ENCODE assay signal across 8 cellular contexts in genomic region chr6:7505196-7505699, GRCh38. TPM values are rescaled to one million over a fixed set of nuclear protein-coding genes. Genes with fewer than 3 reads are reported as not detected.
DNase-seq lines count a peak whose midpoint lies in the region; ATAC-seq and TF ChIP-seq lines count a peak whose summit lies in the region.

No MANE protein-coding gene starts in this region.

- no peaks in the 10 kb centered on the region for H3K4me1 Mint-ChIP-seq in activated CD8-positive, alpha-beta T cell treated with anti-CD3 and anti-CD28 coated beads for 36 hours (ENCODE audit: low read depth)
- no peaks in the 10 kb centered on the region for H3K4me1 Mint-ChIP-seq in activated CD8-positive, alpha-beta T cell treated with anti-CD3 and anti-CD28 coated beads, Interleukin-2, amount 10 ng/mL, durations not matched to agents 7 days and 5 days (ENCODE audit: low read depth)
- H3K4me1 Mint-ChIP-seq in activated CD4-positive, alpha-beta T cell treated with anti-CD3 and anti-CD28 coated beads, Interleukin-2, amount 10 ng/mL, durations not matched to agents 7 days and 5 days, result peaks cover 3% of the 10 kb centered on the region

- H3K27me3 Mint-ChIP-seq in activated CD8-positive, alpha-beta T cell treated with anti-CD3 and anti-CD28 coated beads for 36 hours, result no peaks in the 10 kb centered on the region
- no peaks in the 10 kb centered on the region for H3K27me3 Mint-ChIP-seq in activated CD8-positive, alpha-beta T cell treated with anti-CD3 and anti-CD28 coated beads, Interleukin-2, amount 10 ng/mL, durations not matched to agents 7 days and 5 days (ENCODE audit: low read depth)
- peaks cover 3% of the 10 kb centered on the region for H3K27me3 Mint-ChIP-seq in activated CD4-positive, alpha-beta T cell treated with anti-CD3 and anti-CD28 coated beads, Interleukin-2, amount 10 ng/mL, durations not matched to agents 7 days and 5 days

- ATAC-seq in activated CD8-positive, alpha-beta T cell treated with anti-CD3 and anti-CD28 coated beads for 36 hours, result peak; percentile 56
- no peak for ATAC-seq in activated CD8-positive, alpha-beta T cell treated with anti-CD3 and anti-CD28 coated beads, Interleukin-2, amount 10 ng/mL, durations not matched to agents 7 days and 5 days
- no peak for ATAC-seq in GM21825 (IDR thresholded peaks at IDR 0.05; ENCODE audit: unreplicated experiment)
- no peak for ATAC-seq in GM19324 (IDR thresholded peaks at IDR 0.05; ENCODE audit: low FRiP score, unreplicated experiment)

- no peak overlapping the region for H3K23ac ChIP-seq in mesenchymal stem cell (ENCODE audit: low read length in 2 of 2)

- no peaks in the 10 kb centered on the region for H3K27me3 ChIP-seq in mammary epithelial cell (ENCODE audit: insufficient read depth, low read length)
- peaks cover 0 to 14% of the 10 kb centered on the region in 2 experiments for H3K27me3 ChIP-seq in mesenchymal stem cell (ENCODE audit: control insufficient read depth in 1 of 2, insufficient read depth in 1 of 2, low read length in 2 of 2)

- peak overlapping the region; percentile 75 for H3K4me2 ChIP-seq in mammary epithelial cell (ENCODE audit: insufficient read depth, low read depth, low read length)
- no peak overlapping the region for H3K4me2 ChIP-seq in mesenchymal stem cell (ENCODE audit: low read length, poor library complexity, severe bottlenecking)

- no peak overlapping the region for H2AK5ac ChIP-seq in mesenchymal stem cell (ENCODE audit: low read length, severe bottlenecking)

- no peaks in the 10 kb centered on the region for H3K79me1 ChIP-seq in mesenchymal stem cell (replicated peaks; ENCODE audit: low read length, poor library complexity, severe bottlenecking)

- no peak overlapping the region for H2BK15ac ChIP-seq in mesenchymal stem cell (ENCODE audit: low read depth, poor library complexity, severe bottlenecking)

- DNase-seq in activated CD8-positive, alpha-beta T cell treated with anti-CD3 and anti-CD28 coated beads for 36 hours, result peak; percentile 19
- no peak for DNase-seq in activated CD8-positive, alpha-beta T cell treated with anti-CD3 and anti-CD28 coated beads, Interleukin-2, amount 10 ng/mL, durations not matched to agents 7 days and 5 days
- peak; percentile 55 for DNase-seq in NCI-H2196 treated with DMSO at 0.1 percent for 48 hours (lab: John Stamatoyannopoulos, UW; ENCODE audit: unreplicated experiment)
- DNase-seq in mammary epithelial cell, result peak; percentile 100
- peak; percentile 66 for DNase-seq in mesenchymal stem cell
- DNase-seq in activated CD4-positive, alpha-beta T cell treated with anti-CD3 and anti-CD28 coated beads, Interleukin-2, amount 10 ng/mL, durations not matched to agents 7 days and 5 days, result no peak

- dilution Hi-C loops in mammary epithelial cell (cut with HindIII; ENCODE audit: low sequenced_read_pairs), result no loop called here

- H4K91ac ChIP-seq in mesenchymal stem cell (ENCODE audit: low read length), result no peak overlapping the region

- no peaks in the 10 kb centered on the region for H3K36me3 Mint-ChIP-seq in activated CD8-positive, alpha-beta T cell treated with anti-CD3 and anti-CD28 coated beads for 36 hours (ENCODE audit: low read depth)
- no peaks in the 10 kb centered on the region for H3K36me3 Mint-ChIP-seq in activated CD8-positive, alpha-beta T cell treated with anti-CD3 and anti-CD28 coated beads, Interleukin-2, amount 10 ng/mL, durations not matched to agents 7 days and 5 days (ENCODE audit: low read depth)
- no peaks in the 10 kb centered on the region for H3K36me3 Mint-ChIP-seq in activated CD4-positive, alpha-beta T cell treated with anti-CD3 and anti-CD28 coated beads, Interleukin-2, amount 10 ng/mL, durations not matched to agents 7 days and 5 days (ENCODE audit: low read depth)

- intact Hi-C loops in activated CD8-positive, alpha-beta T cell treated with anti-CD3 and anti-CD28 coated beads for 36 hours (cut with micrococcal nuclease), result no loop called here
- intact Hi-C loops in mammary epithelial cell (cut with micrococcal nuclease), result loop anchor here (1.0 to 5.0 kb wide), 6 partner anchors 25 to 80 kb away; partner anchors contain the start of gene DSP

- H2BK120ac ChIP-seq in mesenchymal stem cell (ENCODE audit: low read depth, low read length), result no peak overlapping the region

- WGBS in mammary epithelial cell (ENCODE audit: low coverage, missing lambda C conversion rate), result 0% methylated on average over 10 of the region's 10 CpGs
- WGBS in mesenchymal stem cell, result 26% methylated on average over 10 of the region's 10 CpGs

- BruUV-seq in mammary epithelial cell (replicated peaks; lab: Mats Ljungman, UMichigan), result no TSS peak

- H2BK12ac ChIP-seq in mesenchymal stem cell (ENCODE audit: low read length in 2 of 2), result no peak overlapping the region

- no peak for TF ChIP-seq CTCF in activated CD8-positive, alpha-beta T cell treated with anti-CD3 and anti-CD28 coated beads for 36 hours (IDR thresholded peaks at IDR 0.05)
- TF ChIP-seq CTCF in mammary epithelial cell (conservative IDR thresholded peaks at IDR 0.05 in 1 of 2, IDR thresholded peaks at IDR 0.05 in 1 of 2; ENCODE audit: extremely low read depth in 1 of 2, insufficient read depth in 1 of 2, low read depth in 1 of 2, low read length in 2 of 2), result no peak

- H3K27ac Mint-ChIP-seq in activated CD8-positive, alpha-beta T cell treated with anti-CD3 and anti-CD28 coated beads for 36 hours, result no peak overlapping the region
- no peak overlapping the region for H3K27ac Mint-ChIP-seq in activated CD8-positive, alpha-beta T cell treated with anti-CD3 and anti-CD28 coated beads, Interleukin-2, amount 10 ng/mL, durations not matched to agents 7 days and 5 days
- H3K27ac Mint-ChIP-seq in activated CD4-positive, alpha-beta T cell treated with anti-CD3 and anti-CD28 coated beads, Interleukin-2, amount 10 ng/mL, durations not matched to agents 7 days and 5 days, result no peak overlapping the region

- H3K9me3 Mint-ChIP-seq in activated CD8-positive, alpha-beta T cell treated with anti-CD3 and anti-CD28 coated beads for 36 hours, result no peaks in the 10 kb centered on the region
- no peaks in the 10 kb centered on the region for H3K9me3 Mint-ChIP-seq in activated CD8-positive, alpha-beta T cell treated with anti-CD3 and anti-CD28 coated beads, Interleukin-2, amount 10 ng/mL, durations not matched to agents 7 days and 5 days (ENCODE audit: insufficient read depth)
- no peaks in the 10 kb centered on the region for H3K9me3 Mint-ChIP-seq in activated CD4-positive, alpha-beta T cell treated with anti-CD3 and anti-CD28 coated beads, Interleukin-2, amount 10 ng/mL, durations not matched to agents 7 days and 5 days

- H3K9me3 ChIP-seq in mammary epithelial cell (replicated peaks; ENCODE audit: insufficient read depth, low read length) (no peaks in the 10 kb centered on the region), mesenchymal stem cell (ENCODE audit: control insufficient read depth, low read length) (no peaks in the 10 kb centered on the region)

- H3K4me1 ChIP-seq in mammary epithelial cell (ENCODE audit: insufficient read depth, low read length), result peaks cover 23% of the 10 kb centered on the region
- H3K4me1 ChIP-seq in mesenchymal stem cell (ENCODE audit: control insufficient read depth, insufficient read depth, low read depth, low read length), result peaks cover 5% of the 10 kb centered on the region

- no peaks in the 10 kb centered on the region for H4K20me1 ChIP-seq in mammary epithelial cell (ENCODE audit: insufficient read depth, low read length)

- no peaks in the 10 kb centered on the region for H3K79me2 ChIP-seq in mammary epithelial cell (ENCODE audit: insufficient read depth, low read length)

- H3K4me3 Mint-ChIP-seq in activated CD8-positive, alpha-beta T cell treated with anti-CD3 and anti-CD28 coated beads for 36 hours, result no peak overlapping the region
- no peak overlapping the region for H3K4me3 Mint-ChIP-seq in activated CD8-positive, alpha-beta T cell treated with anti-CD3 and anti-CD28 coated beads, Interleukin-2, amount 10 ng/mL, durations not matched to agents 7 days and 5 days
- no peak overlapping the region for H3K4me3 Mint-ChIP-seq in activated CD4-positive, alpha-beta T cell treated with anti-CD3 and anti-CD28 coated beads, Interleukin-2, amount 10 ng/mL, durations not matched to agents 7 days and 5 days

- CTCF ChIA-PET in activated CD8-positive, alpha-beta T cell treated with anti-CD3 and anti-CD28 coated beads for 36 hours (lab: Charles Lee), result no interaction called here
- CTCF ChIA-PET in activated CD8-positive, alpha-beta T cell treated with anti-CD3 and anti-CD28 coated beads, Interleukin-2, amount 10 ng/mL, durations not matched to agents 7 days and 5 days (lab: Charles Lee), result no interaction called here
- CTCF ChIA-PET in mammary epithelial cell (lab: Charles Lee; ENCODE audit: low non-redundant PET), result interaction anchor here (0.6 to 0.7 kb wide), 2 partner anchors 15 to 230 kb away, joined by 3 to 6 read pairs; no protein-coding TSS in a partner anchor
- CTCF ChIA-PET in activated CD4-positive, alpha-beta T cell treated with anti-CD3 and anti-CD28 coated beads, Interleukin-2, amount 10 ng/mL, durations not matched to agents 7 days and 5 days (lab: Charles Lee), result no interaction called here

- no peak overlapping the region for H3K18ac ChIP-seq in mesenchymal stem cell (ENCODE audit: low read depth in 1 of 2, low read length in 2 of 2)

- POLR2A ChIA-PET in activated CD8-positive, alpha-beta T cell treated with anti-CD3 and anti-CD28 coated beads for 36 hours (lab: Charles Lee), result interaction anchor here (1.0 kb wide), 1 partner anchor 20 kb away, joined by 3 read pairs; no protein-coding TSS in a partner anchor
- POLR2A ChIA-PET in activated CD8-positive, alpha-beta T cell treated with anti-CD3 and anti-CD28 coated beads, Interleukin-2, amount 10 ng/mL, durations not matched to agents 7 days and 5 days (lab: Charles Lee), result interaction anchor here (0.8 kb wide), 1 partner anchor 76 kb away, joined by 3 read pairs; no protein-coding TSS in a partner anchor
- POLR2A ChIA-PET in activated CD4-positive, alpha-beta T cell treated with anti-CD3 and anti-CD28 coated beads, Interleukin-2, amount 10 ng/mL, durations not matched to agents 7 days and 5 days (lab: Charles Lee), result no interaction called here

- no peak overlapping the region for H3K4ac ChIP-seq in mesenchymal stem cell (ENCODE audit: low read depth in 1 of 2, low read length in 2 of 2)

- H3K27ac ChIP-seq in mammary epithelial cell (ENCODE audit: insufficient read depth, low read depth, low read length) (peak overlapping the region; percentile 100), mesenchymal stem cell (ENCODE audit: low read length, poor library complexity, severe bottlenecking) (peak overlapping the region; percentile 78)

- in situ Hi-C loops in mammary epithelial cell (cut with MboI; ENCODE audit: low sequenced_read_pairs in 2 of 2), result loop anchor here in 1 of 2 donors (5.0 kb wide), 1 partner anchor 37 kb away; the partner anchor contains the start of gene DSP

- H2AFZ ChIP-seq in mammary epithelial cell (ENCODE audit: low read depth, low read length), result peak overlapping the region; percentile 11
- H2AFZ ChIP-seq in mesenchymal stem cell (ENCODE audit: low read depth, low read length), result peak overlapping the region; percentile 57

- H3K4me3 ChIP-seq in mammary epithelial cell (replicated peaks in 1 of 3; ENCODE audit: insufficient read depth in 1 of 3, low read depth in 2 of 3, low read length in 3 of 3) (peak overlapping the region in 1 of 3 experiments; percentile 14), mesenchymal stem cell (ENCODE audit: insufficient read depth in 1 of 2, low read depth in 1 of 2, low read length in 2 of 2) (peak overlapping the region in 1 of 2 experiments; percentile 32)

- H2BK5ac ChIP-seq in mesenchymal stem cell (ENCODE audit: low read depth, low read length, poor library complexity, severe bottlenecking), result no peak overlapping the region

- H3K14ac ChIP-seq in mesenchymal stem cell (ENCODE audit: low read length in 2 of 2), result no peak overlapping the region

- H3K9ac ChIP-seq in mammary epithelial cell (ENCODE audit: insufficient read depth, low read length), result peak overlapping the region; percentile 91
- H3K9ac ChIP-seq in mesenchymal stem cell (ENCODE audit: low read length), result peak overlapping the region; percentile 46

- H4K8ac ChIP-seq in mesenchymal stem cell (ENCODE audit: low read length), result peak overlapping the region; percentile 60

- H3K36me3 ChIP-seq in mammary epithelial cell (ENCODE audit: insufficient read depth, low read length), result no peaks in the 10 kb centered on the region
- no peaks in the 10 kb centered on the region for H3K36me3 ChIP-seq in mesenchymal stem cell (ENCODE audit: control insufficient read depth in 1 of 2, insufficient read depth in 2 of 2, low read depth in 1 of 2, low read length in 2 of 2)

RNA-seq across cellular contexts. Expression of gene DSP, which starts 36.2 kb away (rescaled TPM):
- under 1 TPM; 0.07 to 0.25 TPM for total RNA-seq in activated CD8-positive, alpha-beta T cell treated with anti-CD3 and anti-CD28 coated beads for 36 hours
- total RNA-seq in activated CD8-positive, alpha-beta T cell treated with anti-CD3 and anti-CD28 coated beads, Interleukin-2, amount 10 ng/mL, durations not matched to agents 7 days and 5 days, result under 1 TPM; 0.08 to 0.13 TPM
- 100 to 1,000 TPM; 397 to 468 TPM for total RNA-seq in mammary epithelial cell
- polyA plus RNA-seq in mammary epithelial cell, result 93.5 TPM
- polyA minus RNA-seq in mammary epithelial cell, result 473 TPM
- polyA plus RNA-seq in mesenchymal stem cell (2013, experiment 1 of 2), result 8.5 TPM
- 7.8 TPM for polyA plus RNA-seq in mesenchymal stem cell (2013, experiment 2 of 2)
- total RNA-seq in activated CD4-positive, alpha-beta T cell treated with anti-CD3 and anti-CD28 coated beads, Interleukin-2, amount 10 ng/mL, durations not matched to agents 7 days and 5 days, result under 1 TPM; 0.04 to 0.10 TPM

Comparison
In these comparisons a context has a peak if more than half of its experiments do, and no peak if none do; other contexts are left out.
1. DNase-seq: peak in activated CD8-positive, alpha-beta T cell treated with anti-CD3 and anti-CD28 coated beads for 36 hours (single experiment), NCI-H2196 treated with DMSO at 0.1 percent for 48 hours (single experiment), mammary epithelial cell (single experiment) and mesenchymal stem cell (single experiment); none in activated CD8-positive, alpha-beta T cell treated with anti-CD3 and anti-CD28 coated beads, Interleukin-2, amount 10 ng/mL, durations not matched to agents 7 days and 5 days (single experiment) and activated CD4-positive, alpha-beta T cell treated with anti-CD3 and anti-CD28 coated beads, Interleukin-2, amount 10 ng/mL, durations not matched to agents 7 days and 5 days (single experiment).
2. RNA of gene DSP, which starts 36.2 kb away (total RNA-seq): 397 to 468 TPM in mammary epithelial cell; 0.07 to 0.25 TPM in activated CD8-positive, alpha-beta T cell treated with anti-CD3 and anti-CD28 coated beads for 36 hours, 0.08 to 0.13 TPM in activated CD8-positive, alpha-beta T cell treated with anti-CD3 and anti-CD28 coated beads, Interleukin-2, amount 10 ng/mL, durations not matched to agents 7 days and 5 days and 0.04 to 0.10 TPM in activated CD4-positive, alpha-beta T cell treated with anti-CD3 and anti-CD28 coated beads, Interleukin-2, amount 10 ng/mL, durations not matched to agents 7 days and 5 days; every median in the first group is over 100 times any median in the second.